Comparison of ENCODE assay signal across 8 cellular contexts in genomic region chr15:91099616-91100560, GRCh38. TPM values are rescaled to one million over a fixed set of nuclear protein-coding genes. Genes with fewer than 3 reads are reported as not detected.
DNase-seq lines count a peak whose midpoint lies in the region; ATAC-seq and TF ChIP-seq lines count a peak whose summit lies in the region.

SV2B (plus strand) TSS chr15:91100257; CDS start chr15:91226264, 126,007 bp downstream.

- peaks cover 18% of the 10 kb centered on the region for H3K4me1 Mint-ChIP-seq in WTC11
- peaks cover 19% of the 10 kb centered on the region for H3K4me1 Mint-ChIP-seq in central memory CD8-positive, alpha-beta T cell

- no peak within 1 kb of the TSS for H3K27ac Mint-ChIP-seq in WTC11
- H3K27ac Mint-ChIP-seq in central memory CD8-positive, alpha-beta T cell (ENCODE audit: low read depth), result no peak within 1 kb of the TSS

- peak within 1 kb of the TSS; percentile 77 for H3K4me3 Mint-ChIP-seq in WTC11
- peak within 1 kb of the TSS; percentile 74 for H3K4me3 Mint-ChIP-seq in central memory CD8-positive, alpha-beta T cell

- peak within 1 kb of the TSS; percentile 14 for H3K9ac ChIP-seq in HUES64 (ENCODE audit: low read depth, low read length)

- ATAC-seq in GM18907 (IDR thresholded peaks at IDR 0.05; ENCODE audit: unreplicated experiment), result peak; percentile 54
- peak; percentile 76 for ATAC-seq in WTC11
- peak; percentile 55 for ATAC-seq in central memory CD8-positive, alpha-beta T cell (replicated peaks; ENCODE audit: extremely low read depth, poor library complexity, severe bottlenecking)
- ATAC-seq in GM18873 (IDR thresholded peaks at IDR 0.05; ENCODE audit: low FRiP score, unreplicated experiment), result no peak

- DNase-seq in WTC11 (ENCODE audit: low spot score) (peak; percentile 67), left kidney (ENCODE audit: low read depth, low spot score) (peak; percentile 71)
- DNase-seq in central memory CD8-positive, alpha-beta T cell (ENCODE audit: low spot score in 2 of 2), result no peak
- DNase-seq in stimulated activated CD4-positive, alpha-beta T cell treated with anti-CD3 and anti-CD28 coated beads, Interleukin-4, amount 100 ng/mL, for 1 hour, result peak; percentile 56

- H3K4me3 ChIP-seq in HUES64 (ENCODE audit: low read length), result peak within 1 kb of the TSS; percentile 58

- POLR2A ChIA-PET in WTC11 (lab: Charles Lee), result interaction anchor here (0.6 kb wide), 1 partner anchor 123 kb away, joined by 5 read pairs; no protein-coding TSS in a partner anchor

- peaks cover 84% of the 10 kb centered on the region for H3K27me3 Mint-ChIP-seq in WTC11 (ENCODE audit: low read depth)
- peaks cover 97% of the 10 kb centered on the region for H3K27me3 Mint-ChIP-seq in central memory CD8-positive, alpha-beta T cell

- H3K36me3 Mint-ChIP-seq in WTC11, result no peaks in the 10 kb centered on the region
- no peaks in the 10 kb centered on the region for H3K36me3 Mint-ChIP-seq in central memory CD8-positive, alpha-beta T cell (ENCODE audit: insufficient read depth)

- peaks cover 7% of the 10 kb centered on the region; the same call in 1 of the 2 replicates for H3K9me3 Mint-ChIP-seq in WTC11
- H3K9me3 Mint-ChIP-seq in central memory CD8-positive, alpha-beta T cell, result no peaks in the 10 kb centered on the region

- peaks cover 8% of the 10 kb centered on the region; the same call in 1 of the 2 replicates for H3K4me1 ChIP-seq in HUES64 (ENCODE audit: insufficient read depth, low read length)

- H3K27me3 ChIP-seq in HUES64 (ENCODE audit: insufficient read depth, low read length), result peaks cover 85% of the 10 kb centered on the region

- WGBS in HUES64, result 2% methylated on average over 80 of the region's 80 CpGs

- no peaks in the 10 kb centered on the region for H3K9me3 ChIP-seq in HUES64 (ENCODE audit: insufficient read depth, low read depth, low read length)

- H3K27ac ChIP-seq in 22Rv1 (no peak within 1 kb of the TSS), HUES64 (ENCODE audit: low read depth, low read length) (no peak within 1 kb of the TSS)

- CTCF ChIA-PET in WTC11 (lab: Charles Lee), result interaction anchor here (0.6 to 2.3 kb wide), 16 partner anchors 9 to 169 kb away, joined by 3 to 12 read pairs (median 4); no protein-coding TSS in a partner anchor

- TF ChIP-seq CTCF in 22Rv1 (IDR thresholded peaks at IDR 0.05), result peak; percentile 25; the same call in 1 of the 2 replicates
- no peak for TF ChIP-seq CTCF in WTC11 (IDR thresholded peaks at IDR 0.05)

- H3K36me3 ChIP-seq in HUES64 (ENCODE audit: insufficient read depth, low read length), result no peaks in the 10 kb centered on the region

TF ChIP-seq in WTC11, 78 proteins besides CTCF, POLR2A, EP300 and RAD21 (continues in another document):
- TF ChIP-seq ATF2 (CRISPR knock-in tag; IDR thresholded peaks at IDR 0.05; ENCODE audit: borderline replicate concordance, low read depth) (no peak), MAX (CRISPR knock-in tag; IDR thresholded peaks at IDR 0.05) (peak; percentile 73), E2F4 (CRISPR knock-in tag; IDR thresholded peaks at IDR 0.05; ENCODE audit: borderline replicate concordance, low read depth) (no peak), IRF1 (CRISPR knock-in tag; IDR thresholded peaks at IDR 0.05) (no peak), TP53 (CRISPR knock-in tag; IDR thresholded peaks at IDR 0.05) (no peak), ZNF263 (CRISPR knock-in tag; IDR thresholded peaks at IDR 0.05; ENCODE audit: low read depth) (no peak), IRF2 (CRISPR knock-in tag; IDR thresholded peaks at IDR 0.05; ENCODE audit: borderline replicate concordance, low read depth) (no peak), CBFB (CRISPR knock-in tag; IDR thresholded peaks at IDR 0.05; ENCODE audit: low read depth) (0 out of 2 replicates have a peak, but pooled peaks have one; percentile 14), NFYB (CRISPR knock-in tag; conservative IDR thresholded peaks at IDR 0.05; ENCODE audit: low read depth) (no peak), ZNF317 (CRISPR knock-in tag; IDR thresholded peaks at IDR 0.05; ENCODE audit: borderline replicate concordance, low read depth) (0 out of 2 replicates have a peak, but pooled peaks have one; percentile 7), CREB1 (CRISPR knock-in tag; IDR thresholded peaks at IDR 0.05) (no peak), HMGA2 (CRISPR knock-in tag; IDR thresholded peaks at IDR 0.05) (no peak), E2F1 (CRISPR knock-in tag; IDR thresholded peaks at IDR 0.05) (no peak), CDX4 (CRISPR knock-in tag; IDR thresholded peaks at IDR 0.05; ENCODE audit: borderline replicate concordance) (no peak), USF2 (CRISPR knock-in tag; IDR thresholded peaks at IDR 0.05) (peak; percentile 14; the same call in 1 of the 2 replicates), TEAD1 (CRISPR knock-in tag; IDR thresholded peaks at IDR 0.05) (0 out of 2 replicates have a peak, but pooled peaks have one; percentile 57), E2F5 (CRISPR knock-in tag; IDR thresholded peaks at IDR 0.05) (no peak)

RNA-seq across cellular contexts. Expression of gene SV2B, which starts in this region (rescaled TPM):
- polyA plus RNA-seq in HUES64 (2013, experiment 1 of 2), result 0.10 TPM
- 0.38 TPM for polyA plus RNA-seq in HUES64 (2013, experiment 2 of 2)
- total RNA-seq in WTC11 (2021), result 0.64 to 1.4 TPM (median 0.82 TPM) in 3 replicates

Comparison
In these comparisons a context has a peak if more than half of its experiments do, and no peak if none do; other contexts are left out.
1. DNase-seq: peak in WTC11 (single experiment), left kidney (single experiment) and stimulated activated CD4-positive, alpha-beta T cell treated with anti-CD3 and anti-CD28 coated beads, Interleukin-4, amount 100 ng/mL, for 1 hour (single experiment); none in central memory CD8-positive, alpha-beta T cell (0 of 2).